Comparison of ENCODE assay signal across 17 cellular contexts in genomic region chr3:54355795-54356194, GRCh38.
"Had no signal": no experiment of that assay in that cellular context is flagged by ENCODE, and none has a peak within 500 bp of the region (broad histone marks: within the 10 kb centered on the region; RNA-seq: fewer than 3 reads in every experiment).

No MANE protein-coding gene starts in this region.

- H3K27me3 ChIP-seq: adrenal gland, ascending aorta, esophagus muscularis mucosa, sigmoid colon, upper lobe of right lung had no signal

- H3K27ac Mint-ChIP-seq: activated naive CD8-positive, alpha-beta T cell; activated T-cell treated with anti-CD3 and anti-CD28 coated beads, Interleukin-2, amount 50 U/mL, for 24 hours; activated T-helper 2 cell treated with anti-CD3 and anti-CD28 coated beads, Interferon-gamma antibody, Interleukin-2, Interleukin-4, amounts not matched to agents 10 μg/mL and 5 μg/mL and 100 μg/mL, durations not matched to agents 14 hours and 24 hours and 36 hours had no signal

- H3K27me3 Mint-ChIP-seq: activated T-cell treated with anti-CD3 and anti-CD28 coated beads, Interleukin-2, amount 50 U/mL, for 24 hours had no signal

- H3K9me3 ChIP-seq: adrenal gland, ascending aorta, esophagus muscularis mucosa, sigmoid colon, upper lobe of right lung had no signal

- H3K36me3 Mint-ChIP-seq: activated naive CD8-positive, alpha-beta T cell had no signal

- H3K4me3 ChIP-seq: adrenal gland, ascending aorta, esophagus muscularis mucosa, sigmoid colon, upper lobe of right lung had no signal

- H3K27ac ChIP-seq: adrenal gland, ascending aorta, upper lobe of right lung had no signal

- H3K4me1 ChIP-seq: adrenal gland, upper lobe of right lung had no signal

- H3K36me3 ChIP-seq: adrenal gland, ascending aorta, esophagus muscularis mucosa, sigmoid colon, upper lobe of right lung had no signal

- H3K4me3 Mint-ChIP-seq: activated naive CD8-positive, alpha-beta T cell; activated T-cell treated with anti-CD3 and anti-CD28 coated beads, Interleukin-2, amount 50 U/mL, for 24 hours had no signal

- H3K9me3 Mint-ChIP-seq: activated T-cell treated with anti-CD3 and anti-CD28 coated beads, Interleukin-2, amount 50 U/mL, for 24 hours; activated T-helper 2 cell treated with anti-CD3 and anti-CD28 coated beads, Interferon-gamma antibody, Interleukin-2, Interleukin-4, amounts not matched to agents 10 μg/mL and 5 μg/mL and 100 μg/mL, durations not matched to agents 14 hours and 24 hours and 36 hours had no signal

- DNase-seq: activated CD8-positive, alpha-beta memory T cell treated with anti-CD3 and anti-CD28 coated beads for 24 hours; activated CD8-positive, alpha-beta memory T cell treated with anti-CD3 and anti-CD28 coated beads, Interleukin-2, amount 50 U/mL, for 4 hours; activated naive CD4-positive, alpha-beta T cell; activated T-cell treated with anti-CD3 and anti-CD28 coated beads, Interleukin-2, amount 50 U/mL, for 24 hours; central memory CD4-positive, alpha-beta T cell; effector memory CD4-positive, alpha-beta T cell; kidney; sigmoid colon; stimulated activated CD4-positive, alpha-beta T cell treated with anti-CD3 and anti-CD28 coated beads, Interleukin-4, amount 100 ng/mL, for 1 hour; stimulated activated naive CD4-positive, alpha-beta T cell treated with Interleukin-2 at 50 U/mL for 16 hours; T-helper 9 cell; upper lobe of right lung had no signal
